In genomic region chr1:59994302-59995198, GRCh38 we compare ENCODE assay signal across 14 cellular contexts.
DNase-seq lines count a peak whose midpoint lies in the region; ATAC-seq, FAIRE-seq and TF ChIP-seq lines count a peak whose summit lies in the region.
"Had no signal": no experiment of that assay in that cellular context is flagged by ENCODE, and none has a peak within 500 bp of the region (broad histone marks: within the 10 kb centered on the region; RNA-seq: fewer than 3 reads in every experiment).

No MANE protein-coding gene starts in this region.

- peaks cover 0 to 26% of the 10 kb centered on the region in 2 donors for H3K4me1 ChIP-seq in ascending aorta

- H3K9me3 ChIP-seq in ascending aorta: no peaks in the 10 kb centered on the region

- no peaks in the 10 kb centered on the region for H3K27me3 ChIP-seq in ascending aorta

- ATAC-seq in left cardiac atrium: peak; percentile 82 to 94
- no peak for ATAC-seq in GM18519 (IDR thresholded peaks at IDR 0.05; ENCODE audit: low FRiP score, unreplicated experiment)

- DNase-seq in AG08396 (ENCODE audit: low spot score): peak; percentile 26
- DNase-seq in ascending aorta (ENCODE audit: low spot score in 2 of 2): peak in 1 of 2 donors; percentile 87
- DNase-seq in left cardiac atrium: peak; percentile 26
- peak; percentile 98 for DNase-seq in retinal pigment epithelial cell (ENCODE audit: low read depth)
- no peak for DNase-seq in middle frontal gyrus (ENCODE audit: extremely low spot score, low spot score)
- no peak for DNase-seq in GM12892 (ENCODE audit: insufficient read length)
- no peak for DNase-seq in HuH-7 (ENCODE audit: low spot score)
- DNase-seq: activated CD4-positive, alpha-beta T cell treated with anti-CD3 and anti-CD28 coated beads for 1 hour; cortex of kidney; hypothalamus; NCI-H524 treated with DMSO at 0.1 percent for 48 hours; stimulated activated naive CD4-positive, alpha-beta T cell treated with Interleukin-2 at 50 U/mL for 16 hours had no signal

- FAIRE-seq in GM12892 (lab: Jason Lieb, UNC): no peak

- H3K4me3 ChIP-seq in ascending aorta (no peak overlapping the region), retinal pigment epithelial cell (ENCODE audit: low read length) (no peak overlapping the region)

- TF ChIP-seq POLR2A in GM12892 (IDR thresholded peaks at IDR 0.05; ENCODE audit: low read depth, low read length): no peak

- TF ChIP-seq CTCF in ascending aorta (IDR thresholded peaks at IDR 0.05) (no peak), retinal pigment epithelial cell (conservative IDR thresholded peaks at IDR 0.05; ENCODE audit: low read depth, low read length) (no peak)

- intact Hi-C loops in ascending aorta (cut with DNase I) (loop anchor here (5.0 to 10.0 kb wide), 2 partner anchors 138 to 1650 kb away; no protein-coding TSS in a partner anchor), left cardiac atrium (cut with DNase I) (no loop called here)

- H3K27ac ChIP-seq in ascending aorta: peak overlapping the region; percentile 76 to 79
- H3K27ac ChIP-seq: HL-60 had no signal

- no peaks in the 10 kb centered on the region for H3K36me3 ChIP-seq in ascending aorta

Comparison
In these comparisons a context has a peak if more than half of its experiments do, and no peak if none do; other contexts are left out.
1. DNase-seq: peak in AG08396 (single experiment), left cardiac atrium (single experiment) and retinal pigment epithelial cell (single experiment); none in middle frontal gyrus (single experiment), GM12892 (single experiment) and HuH-7 (single experiment).